ENCODE assay signal across 9 cellular contexts in genomic region chr10:80509403-80510161, GRCh38. TPM values are rescaled to one million over a fixed set of nuclear protein-coding genes. Genes with fewer than 3 reads are reported as not detected.
DNase-seq lines count a peak whose midpoint lies in the region; ATAC-seq and TF ChIP-seq lines count a peak whose summit lies in the region.
"Had no signal": no experiment of that assay in that cellular context is flagged by ENCODE, and none has a peak within 500 bp of the region (broad histone marks: within the 10 kb centered on the region; RNA-seq: fewer than 3 reads in every experiment).

No MANE protein-coding gene starts in this region.

- 54 to 65% methylated on average over 12 to 14 of the region's 18 CpGs for WGBS in esophagus squamous epithelium, 2 donors

- no peaks in the 10 kb centered on the region for H3K27me3 ChIP-seq in CD8-positive, alpha-beta T cell (ENCODE audit: insufficient read depth, low read length)
- H3K27me3 ChIP-seq in esophagus squamous epithelium: no peaks in the 10 kb centered on the region

- no peak overlapping the region for H3K27ac ChIP-seq in CD8-positive, alpha-beta T cell (ENCODE audit: low read depth, low read length)
- peak overlapping the region; percentile 5 to 80 (median 38) for H3K27ac ChIP-seq in esophagus squamous epithelium

- POLR2A ChIA-PET in CD8-positive, alpha-beta T cell (lab: Charles Lee): no interaction called here

- H3K4me3 ChIP-seq in CD8-positive, alpha-beta T cell (ENCODE audit: low read depth, low read length): no peak overlapping the region
- H3K4me3 ChIP-seq in esophagus squamous epithelium: no peak overlapping the region

- no peak overlapping the region for H3K4me3 Mint-ChIP-seq in CD8-positive, alpha-beta T cell
- no peak overlapping the region for H3K4me3 Mint-ChIP-seq in nephron

- no peak for DNase-seq in CD8-positive, alpha-beta T cell
- DNase-seq in SW 1271 (lab: John Stamatoyannopoulos, UW) (peak; percentile 39 to 70), esophagus squamous epithelium (lab: John Stamatoyannopoulos, UW) (no peak), SHP77 (lab: John Stamatoyannopoulos, UW) (no peak), NCI-H2171 (lab: John Stamatoyannopoulos, UW) (no peak)
- DNase-seq: NCI-H526 had no signal

- CTCF ChIA-PET in CD8-positive, alpha-beta T cell (lab: Charles Lee): interaction anchor here (0.7 to 20.2 kb wide), 13 partner anchors 9 to 134 kb away, joined by 3 to 562 read pairs (median 4); partner anchors contain the start of gene TSPAN14

- H3K4me1 Mint-ChIP-seq in CD8-positive, alpha-beta T cell (ENCODE audit: low read depth): peaks cover 42% of the 10 kb centered on the region
- peaks cover 39% of the 10 kb centered on the region for H3K4me1 Mint-ChIP-seq in nephron

- no peaks in the 10 kb centered on the region for H3K9me3 ChIP-seq in CD8-positive, alpha-beta T cell (ENCODE audit: low read length)
- H3K9me3 ChIP-seq in esophagus squamous epithelium: no peaks in the 10 kb centered on the region

- no peak for ATAC-seq in CD8-positive, alpha-beta T cell
- no peak for ATAC-seq in GM19395 (IDR thresholded peaks at IDR 0.05; ENCODE audit: unreplicated experiment)
- no peak for ATAC-seq in HG03354 (IDR thresholded peaks at IDR 0.05; ENCODE audit: poor library complexity, severe bottlenecking, unreplicated experiment)

- H3K4me1 ChIP-seq in CD8-positive, alpha-beta T cell (ENCODE audit: insufficient read depth, low read length): peaks cover 32% of the 10 kb centered on the region
- H3K4me1 ChIP-seq in esophagus squamous epithelium: peaks cover 25 to 63% (median 27%) of the 10 kb centered on the region in 3 donors

- H3K27ac Mint-ChIP-seq in CD8-positive, alpha-beta T cell: peak overlapping the region; percentile 79
- peak overlapping the region in 2 of 3 experiments; percentile 60 to 70 for H3K27ac Mint-ChIP-seq in nephron

- no peaks in the 10 kb centered on the region for H3K9me3 Mint-ChIP-seq in CD8-positive, alpha-beta T cell
- no peaks in the 10 kb centered on the region for H3K9me3 Mint-ChIP-seq in nephron

- no peaks in the 10 kb centered on the region for H3K27me3 Mint-ChIP-seq in CD8-positive, alpha-beta T cell (ENCODE audit: low read depth)
- H3K27me3 Mint-ChIP-seq in nephron (ENCODE audit: low read depth): no peaks in the 10 kb centered on the region

- H3K36me3 Mint-ChIP-seq in CD8-positive, alpha-beta T cell: peaks cover 88% of the 10 kb centered on the region
- peaks cover 63% of the 10 kb centered on the region for H3K36me3 Mint-ChIP-seq in nephron (ENCODE audit: low read depth)

- TF ChIP-seq POLR2A in esophagus squamous epithelium (IDR thresholded peaks at IDR 0.05): no peak

- TF ChIP-seq CTCF in CD8-positive, alpha-beta T cell (IDR thresholded peaks at IDR 0.05): no peak
- TF ChIP-seq CTCF in esophagus squamous epithelium (IDR thresholded peaks at IDR 0.05) (no peak), nephron (IDR thresholded peaks at IDR 0.05; ENCODE audit: unreplicated experiment in 3 of 3) (no peak)

- intact Hi-C loops in CD8-positive, alpha-beta T cell (cut with DNase I, micrococcal nuclease): loop anchor here in 1 of 2 experiments (2.0 kb wide), 2 partner anchors 21 to 75 kb away; no protein-coding TSS in a partner anchor
- intact Hi-C loops in esophagus squamous epithelium (cut with DNase I): loop anchor here (10.0 kb wide), 1 partner anchor 125 kb away; no protein-coding TSS in a partner anchor

- H3K36me3 ChIP-seq in CD8-positive, alpha-beta T cell (ENCODE audit: insufficient read depth, low read length): peaks cover 67% of the 10 kb centered on the region
- H3K36me3 ChIP-seq in esophagus squamous epithelium: peaks cover 29 to 81% (median 61%) of the 10 kb centered on the region in 3 donors

RNA-seq across cellular contexts. Expression of gene SH2D4B, which starts 28.1 kb away (rescaled TPM):
- under 1 TPM in 1 of 2 experiments, not detected in 1; 0.36 TPM for total RNA-seq in CD8-positive, alpha-beta T cell
- total RNA-seq in esophagus squamous epithelium: under 1 TPM in 1 of 4 donors, not detected in 3; 0.13 TPM

RNA-seq across cellular contexts. Expression of gene TSPAN14, which starts 55.5 kb away (rescaled TPM):
- 10 to 100 TPM; 63.9 to 66.1 TPM for total RNA-seq in CD8-positive, alpha-beta T cell
- total RNA-seq in esophagus squamous epithelium: 100 to 1,000 TPM in 2 of 4 donors, 10 to 100 TPM in 2; 66.4 to 118 (median 89.8) TPM

Comparison
In these comparisons a context has a peak if more than half of its experiments do, and no peak if none do; other contexts are left out.
1. DNase-seq: peak in SW 1271 (2 of 2); none in CD8-positive, alpha-beta T cell (0 of 7), esophagus squamous epithelium (single experiment), SHP77 (0 of 2) and NCI-H2171 (single experiment).